12 cellular contexts compared by ENCODE assay signal in the genomic region with DNA sequence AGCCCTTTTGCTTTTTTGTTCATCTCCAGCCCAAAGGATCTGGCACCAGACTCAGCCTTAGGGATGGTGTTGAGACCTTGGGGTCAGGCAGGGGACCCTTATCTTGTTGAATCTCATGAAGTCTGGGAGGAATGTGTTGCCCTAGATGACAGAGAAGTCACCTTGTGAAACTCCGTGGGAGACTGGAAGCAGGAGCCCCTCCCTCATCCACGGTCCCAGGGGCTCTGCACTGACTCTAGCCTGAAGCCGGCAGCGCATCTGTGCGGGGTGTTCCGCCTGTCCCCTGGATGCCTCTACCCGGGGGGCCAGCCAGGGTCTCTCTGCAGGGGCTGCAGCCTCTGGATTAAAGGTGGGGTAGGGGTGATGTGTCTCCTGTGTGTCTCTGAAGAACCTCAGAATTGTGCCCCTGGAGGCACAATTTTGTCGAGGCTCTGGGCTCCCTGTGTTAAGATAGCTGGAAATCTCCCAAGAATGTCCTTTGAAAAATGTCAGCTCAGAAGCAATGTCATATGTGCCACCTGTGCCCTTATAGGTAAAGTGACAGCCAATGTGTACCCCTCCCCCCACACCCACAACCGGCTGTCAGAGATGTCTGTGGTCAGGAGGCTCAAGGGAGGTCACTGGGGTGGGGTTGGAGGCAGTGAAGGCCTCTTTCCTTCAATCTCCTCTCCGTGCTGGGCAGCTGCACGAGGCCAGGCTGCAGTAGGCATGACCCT. TPM values are rescaled to one million over a fixed set of nuclear protein-coding genes. Genes with fewer than 3 reads are reported as not detected.
DNase-seq lines count a peak whose midpoint lies in the region; ATAC-seq and TF ChIP-seq lines count a peak whose summit lies in the region.
"Had no signal": no experiment of that assay in that cellular context is flagged by ENCODE, and none has a peak within 500 bp of the region (broad histone marks: within the 10 kb centered on the region; RNA-seq: fewer than 3 reads in every experiment).

No MANE protein-coding gene starts in this region.

- H2AK5ac ChIP-seq in IMR-90 (ENCODE audit: low read depth, low read length): peak overlapping the region; percentile 91

- H3K56ac ChIP-seq in IMR-90 (ENCODE audit: extremely low read depth, insufficient read depth, low read length): peak overlapping the region; percentile 74; the same call in 1 of the 2 replicates

- peak overlapping the region; percentile 84 for H4K5ac ChIP-seq in IMR-90 (ENCODE audit: low read depth, low read length)

- H2AK9ac ChIP-seq in IMR-90 (replicated peaks; ENCODE audit: low read depth, low read length, poor library complexity): peak overlapping the region; percentile 97

- H2BK5ac ChIP-seq in IMR-90 (ENCODE audit: low read depth, low read length, poor library complexity, severe bottlenecking): peak overlapping the region; percentile 81

- H2BK15ac ChIP-seq in IMR-90 (ENCODE audit: low read depth, low read length): peak overlapping the region; percentile 65; the same call in 1 of the 3 replicates

- no peak for TF ChIP-seq CTCF in IMR-90 (conservative IDR thresholded peaks at IDR 0.05; ENCODE audit: low read depth, low read length)
- no peak for TF ChIP-seq CTCF in mucosa of descending colon (IDR thresholded peaks at IDR 0.05)

- peak overlapping the region; percentile 72 for H2BK20ac ChIP-seq in IMR-90 (ENCODE audit: low read depth, low read length)

- H3K36me3 ChIP-seq in IMR-90 (ENCODE audit: control insufficient read depth, insufficient read depth, low read length): no peaks in the 10 kb centered on the region
- H3K36me3 ChIP-seq in adipocyte (ENCODE audit: control insufficient read depth, insufficient read depth, low read length, severe bottlenecking): no peaks in the 10 kb centered on the region
- H3K36me3 ChIP-seq in mucosa of descending colon (ENCODE audit: low read depth): no peaks in the 10 kb centered on the region
- H3K36me3 ChIP-seq: HAP-1 had no signal

- peak overlapping the region; percentile 99 for H4K91ac ChIP-seq in IMR-90 (ENCODE audit: insufficient read depth, low read depth, low read length)

- peak overlapping the region; percentile 89 to 96 for H4K8ac ChIP-seq in IMR-90 (ENCODE audit: low read depth in 2 of 2, low read length in 2 of 2)

- H3K4me3 ChIP-seq in IMR-90 (ENCODE audit: insufficient read depth, low read depth, low read length) (no peak overlapping the region), adipocyte (ENCODE audit: low read length) (no peak overlapping the region), mucosa of descending colon (no peak overlapping the region)
- H3K4me3 ChIP-seq: HAP-1 had no signal

- peak overlapping the region; percentile 74 for H3K14ac ChIP-seq in IMR-90 (replicated peaks; ENCODE audit: low read depth, low read length)

- in situ Hi-C loops in IMR-90 (cut with MboI; ENCODE audit: low sequenced_read_pairs): no loop called here

- intact Hi-C loops in IMR-90 (cut with micrococcal nuclease): loop anchor here (2.0 kb wide), 1 partner anchor 33 kb away; no protein-coding TSS in a partner anchor
- intact Hi-C loops in mucosa of descending colon (cut with DNase I, micrococcal nuclease): no loop called here

- no peaks in the 10 kb centered on the region for H4K20me1 ChIP-seq in IMR-90 (ENCODE audit: insufficient read depth, low read length)

- ATAC-seq in IMR-90 (ENCODE audit: low read depth) (no peak; the same call in 1 of the 2 replicates), mucosa of descending colon (no peak), HG02938 (IDR thresholded peaks at IDR 0.05; ENCODE audit: unreplicated experiment) (no peak), GM18858 (IDR thresholded peaks at IDR 0.05; ENCODE audit: unreplicated experiment) (no peak)
- ATAC-seq: stimulated activated memory B cell treated with anti-CD40 and anti-IgM and Interleukin-4, amounts not matched to agents 10 μg/mL and 1 μg/mL and 100 μg/mL, for 72 hours had no signal

- H2BK120ac ChIP-seq in IMR-90 (ENCODE audit: low read depth, low read length): peak overlapping the region; percentile 99

- H3K4me2 ChIP-seq in IMR-90 (ENCODE audit: low read depth, low read length): peak overlapping the region; percentile 27; the same call in 1 of the 2 replicates

- POLR2A ChIA-PET in IMR-90 (lab: Charles Lee; ENCODE audit: unreplicated experiment): no interaction called here

- peak overlapping the region; percentile 92 for H2AFZ ChIP-seq in IMR-90 (replicated peaks; ENCODE audit: low read length, poor library complexity)

- dilution Hi-C loops in IMR-90 (cut with HindIII; ENCODE audit: low sequenced_read_pairs, unreplicated experiment): no loop called here

- no TSS peak for BruUV-seq in IMR-90 (replicated peaks; lab: Mats Ljungman, UMichigan)

- H3K79me1 ChIP-seq in IMR-90 (ENCODE audit: low read depth in 1 of 2, low read length in 2 of 2): peaks cover 0 to 9% of the 10 kb centered on the region in 2 experiments; a peak in 1 of 4 replicates

- H3K27ac ChIP-seq in IMR-90 (ENCODE audit: insufficient read depth, low read length): peak overlapping the region; percentile 81
- H3K27ac ChIP-seq in substantia nigra (ENCODE audit: low read depth, low read length, poor library complexity, severe bottlenecking): peak overlapping the region; percentile 73

- H3K27me3 ChIP-seq in IMR-90 (ENCODE audit: control insufficient read depth, insufficient read depth, low read length) (no peaks in the 10 kb centered on the region), adipocyte (replicated peaks; ENCODE audit: control insufficient read depth, insufficient read depth, low read length) (no peaks in the 10 kb centered on the region)

- DNase-seq in IMR-90: no peak
- DNase-seq in adipocyte (ENCODE audit: low read depth): peak; percentile 39
- DNase-seq in kidney tubule cell (ENCODE audit: low spot score): peak; percentile 17
- DNase-seq in substantia nigra (lab: John Stamatoyannopoulos, UW): peak in 1 of 49 donors; percentile 47
- DNase-seq in mucosa of descending colon: no peak
- no peak for DNase-seq in LoVo (ENCODE audit: low spot score)
- DNase-seq: activated naive CD4-positive, alpha-beta T cell treated with anti-CD3 and anti-CD28 coated beads, Interleukin-2, amount 10 ng/mL, durations not matched to agents 7 days and 5 days; OCI-M1 had no signal

- TF ChIP-seq POLR2A in IMR-90 (IDR thresholded peaks at IDR 0.05; ENCODE audit: low read depth, low read length): no peak

- H3K9me3 ChIP-seq in IMR-90 (ENCODE audit: control insufficient read depth, insufficient read depth, low read length): no peaks in the 10 kb centered on the region
- no peaks in the 10 kb centered on the region for H3K9me3 ChIP-seq in adipocyte (ENCODE audit: control insufficient read depth, low read length)
- no peaks in the 10 kb centered on the region for H3K9me3 ChIP-seq in mucosa of descending colon
- H3K9me3 ChIP-seq: HAP-1 had no signal

- H3K4me1 ChIP-seq in IMR-90 (ENCODE audit: control insufficient read depth, insufficient read depth, low read length): peaks cover 41% of the 10 kb centered on the region
- H3K4me1 ChIP-seq in adipocyte (ENCODE audit: control insufficient read depth, insufficient read depth, low read length): peaks cover 61% of the 10 kb centered on the region
- peaks cover 4% of the 10 kb centered on the region for H3K4me1 ChIP-seq in mucosa of descending colon (ENCODE audit: low read depth)

- H3K18ac ChIP-seq in IMR-90 (ENCODE audit: low read depth, low read length): peak overlapping the region; percentile 68

- TF ChIP-seq RAD21 in IMR-90 (IDR thresholded peaks at IDR 0.05; ENCODE audit: low read length): no peak

- 0% methylated on average over 1 of the region's 11 CpGs; no CpG with 5 or more reads in 1 of the 2 experiments for WGBS in IMR-90 (ENCODE audit: extremely low coverage in 2 of 2, insufficient read length in 1 of 2), 2 experiments

- H3K9me1 ChIP-seq in IMR-90 (ENCODE audit: insufficient read depth, low read length): peaks cover 31% of the 10 kb centered on the region

- CTCF ChIA-PET in IMR-90 (lab: Yijun Ruan, JAX): no interaction called here

- peak overlapping the region; percentile 100 for H3K23ac ChIP-seq in IMR-90 (ENCODE audit: low read depth, low read length)

- H3K4ac ChIP-seq in IMR-90 (ENCODE audit: low read depth, low read length): peak overlapping the region; percentile 99

- H3K9ac ChIP-seq in IMR-90 (ENCODE audit: low read depth, low read length) (peak overlapping the region; percentile 56), adipocyte (ENCODE audit: low read length) (peak overlapping the region; percentile 66)

TF ChIP-seq in IMR-90, 13 proteins besides CTCF, POLR2A, EP300 and RAD21 (continues in another document):
- TF ChIP-seq FOS (IDR thresholded peaks at IDR 0.05; ENCODE audit: low read depth, low read length): no peak
- TF ChIP-seq MXI1 (IDR thresholded peaks at IDR 0.05; ENCODE audit: borderline replicate concordance, low read depth, low read length): no peak
- no peak for TF ChIP-seq NFE2L2 (IDR thresholded peaks at IDR 0.05; ENCODE audit: low read depth, low read length)
- no peak for TF ChIP-seq MAFK (IDR thresholded peaks at IDR 0.05; ENCODE audit: low read depth, low read length)
- TF ChIP-seq SMC3 (IDR thresholded peaks at IDR 0.05; ENCODE audit: low read depth, low read length): no peak
- TF ChIP-seq BHLHE40 (IDR thresholded peaks at IDR 0.05; ENCODE audit: low read depth, low read length): no peak
- TF ChIP-seq RFX5 (IDR thresholded peaks at IDR 0.05; ENCODE audit: low read depth, low read length): no peak
- no peak for TF ChIP-seq MAZ (IDR thresholded peaks at IDR 0.05; ENCODE audit: borderline replicate concordance, low read depth, low read length)
- no peak for TF ChIP-seq CEBPB (IDR thresholded peaks at IDR 0.05; ENCODE audit: low read depth, low read length)
- TF ChIP-seq, protein P1, sequence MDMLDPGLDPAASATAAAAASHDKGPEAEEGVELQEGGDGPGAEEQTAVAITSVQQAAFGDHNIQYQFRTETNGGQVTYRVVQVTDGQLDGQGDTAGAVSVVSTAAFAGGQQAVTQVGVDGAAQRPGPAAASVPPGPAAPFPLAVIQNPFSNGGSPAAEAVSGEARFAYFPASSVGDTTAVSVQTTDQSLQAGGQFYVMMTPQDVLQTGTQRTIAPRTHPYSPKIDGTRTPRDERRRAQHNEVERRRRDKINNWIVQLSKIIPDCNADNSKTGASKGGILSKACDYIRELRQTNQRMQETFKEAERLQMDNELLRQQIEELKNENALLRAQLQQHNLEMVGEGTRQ (IDR thresholded peaks at IDR 0.05; ENCODE audit: low read depth, low read length): no peak
- TF ChIP-seq RCOR1 (IDR thresholded peaks at IDR 0.05; ENCODE audit: insufficient replicate concordance, low read length): no peak
- no peak for TF ChIP-seq CHD1 (IDR thresholded peaks at IDR 0.05; ENCODE audit: low read depth, low read length)

RNA-seq across cellular contexts. Expression of gene CDC42EP4, which starts 32.1 kb away (rescaled TPM):
- total RNA-seq in IMR-90 (2012; rRNA removed): 14.3 and 16.1 TPM in 2 replicates
- 25.6 and 25.8 TPM in 2 replicates for polyA plus RNA-seq in IMR-90 (2012; rRNA removed)
- 15.5 and 25.9 TPM in 2 replicates for polyA plus RNA-seq in IMR-90 (2012; cell fraction: cytosol; rRNA removed)
- polyA plus RNA-seq in IMR-90 (2012; cell fraction: nucleus; rRNA removed; ENCODE audit: low replicate concordance): 8.9 and 13.7 TPM in 2 replicates
- total RNA-seq in mucosa of descending colon: 10 to 100 TPM; 54.6 to 95.2 (median 75.9) TPM

Comparison
In these comparisons a context has a peak if more than half of its experiments do, and no peak if none do; other contexts are left out.
1. DNase-seq: peak in adipocyte (single experiment) and kidney tubule cell (single experiment); none in IMR-90 (single experiment), mucosa of descending colon (0 of 3) and LoVo (single experiment).